Comparison of ENCODE assay signal across 8 cellular contexts in the genomic region with DNA sequence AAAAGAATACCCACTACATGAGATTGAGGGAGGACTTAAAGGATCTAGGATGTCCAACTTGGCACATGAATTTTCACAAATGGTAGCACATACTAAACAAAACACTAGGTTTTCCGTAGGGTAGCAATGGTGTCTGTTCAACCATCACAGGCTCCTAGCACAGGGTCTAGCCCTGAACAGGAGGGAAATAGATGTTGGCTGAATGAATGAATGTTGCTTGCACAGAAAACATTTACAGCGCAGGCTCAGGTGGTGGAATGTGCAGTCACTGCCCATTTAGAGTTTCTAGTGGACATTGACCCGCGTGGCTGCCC. TPM values are rescaled to one million over a fixed set of nuclear protein-coding genes. Genes with fewer than 3 reads are reported as not detected.
A peak's percentile ranks its signal among the peaks of the same experiment; 100 is the strongest.
DNase-seq lines count a peak whose midpoint lies in the region; ATAC-seq and TF ChIP-seq lines count a peak whose summit lies in the region.

No MANE protein-coding gene starts in this region.

- peaks cover 0 to 3% (median 0%) of the 10 kb centered on the region in 5 donors for H3K27me3 Mint-ChIP-seq in naive thymus-derived CD8-positive, alpha-beta T cell

- H3K4me3 Mint-ChIP-seq in naive thymus-derived CD8-positive, alpha-beta T cell = peak overlapping the region; percentile 86 to 99 (median 97)

- H3K27ac ChIP-seq in A673 (ENCODE audit: low read depth, low read length, poor library complexity, severe bottlenecking) = peak overlapping the region; percentile 89
- H3K27ac ChIP-seq in brain microvascular endothelial cell = no peak overlapping the region

- H3K4me3 ChIP-seq in A673 (ENCODE audit: low read depth, low read length, poor library complexity, severe bottlenecking) (peak overlapping the region; percentile 80), brain microvascular endothelial cell (ENCODE audit: low read depth, low read length) (peak overlapping the region; percentile 79)

- in situ Hi-C loops in brain microvascular endothelial cell (cut with HindIII; ENCODE audit: low pct_ligation_motif_present, low sequenced_read_pairs) = no loop called here

- no peaks in the 10 kb centered on the region for H3K9me3 ChIP-seq in A673 (ENCODE audit: low read depth, low read length, poor library complexity, severe bottlenecking)

- intact Hi-C loops in A673 (cut with micrococcal nuclease; ENCODE audit: unreplicated experiment) = loop anchor here (5.0 to 10.0 kb wide), 4 partner anchors 149 to 369 kb away; partner anchors contain the start of genes FBXL3 and SLAIN1

- H3K4me1 ChIP-seq in A673 (ENCODE audit: insufficient read depth, low read length, poor library complexity, severe bottlenecking) = peaks cover 20% of the 10 kb centered on the region

- no peak for TF ChIP-seq CTCF in A673 (conservative IDR thresholded peaks at IDR 0.05; ENCODE audit: low read depth, low read length)
- TF ChIP-seq CTCF in brain microvascular endothelial cell (IDR thresholded peaks at IDR 0.05; ENCODE audit: low read depth, low read length, missing control alignments) = no peak
- TF ChIP-seq CTCF in GM10248 (IDR thresholded peaks at IDR 0.05; ENCODE audit: control extremely low read depth, extremely low read depth, low read depth, missing control alignments) = no peak

- H3K27ac Mint-ChIP-seq in naive thymus-derived CD8-positive, alpha-beta T cell = peak overlapping the region; percentile 88 to 98 (median 95)

- H3K27me3 ChIP-seq in A673 (replicated peaks; ENCODE audit: insufficient read depth, low read depth, low read length, poor library complexity) = no peaks in the 10 kb centered on the region
- no peaks in the 10 kb centered on the region for H3K27me3 ChIP-seq in brain microvascular endothelial cell (replicated peaks)

- H3K36me3 ChIP-seq in A673 (ENCODE audit: insufficient read depth, low read length, poor library complexity, severe bottlenecking) (no peaks in the 10 kb centered on the region), brain microvascular endothelial cell (replicated peaks) (no peaks in the 10 kb centered on the region)

- ATAC-seq in GM19351 (IDR thresholded peaks at IDR 0.05; ENCODE audit: unreplicated experiment) (peak; percentile 7), HG03432 (IDR thresholded peaks at IDR 0.05; ENCODE audit: unreplicated experiment) (peak; percentile 9)
- no peak for ATAC-seq in naive thymus-derived CD8-positive, alpha-beta T cell

- BruUV-seq in A673 (replicated peaks; lab: Mats Ljungman, UMichigan) = no TSS peak

- CTCF ChIA-PET in A673 (lab: Charles Lee) (no interaction called here), GM10248 (lab: Yijun Ruan, JAX) (interaction anchor here (0.8 to 3.9 kb wide), 9 partner anchors 9 to 424 kb away, joined by 3 to 22 read pairs (median 5); no protein-coding TSS in a partner anchor)

- no peak for DNase-seq in A673 (ENCODE audit: low spot score)
- DNase-seq in brain microvascular endothelial cell = no peak
- DNase-seq in naive thymus-derived CD8-positive, alpha-beta T cell = no peak
- DNase-seq in effector CD8-positive, alpha-beta T cell (lab: John Stamatoyannopoulos, UW) = no peak
- DNase-seq in GM10248 (ENCODE audit: extremely low spot score) = no peak
- DNase-seq in NCI-H2227 (lab: John Stamatoyannopoulos, UW; ENCODE audit: unreplicated experiment) = no peak

- H3K4me1 Mint-ChIP-seq in naive thymus-derived CD8-positive, alpha-beta T cell = peaks cover 27 to 64% (median 51%) of the 10 kb centered on the region in 4 donors

- no peaks in the 10 kb centered on the region for H3K9me3 Mint-ChIP-seq in naive thymus-derived CD8-positive, alpha-beta T cell

- POLR2A ChIA-PET in A673 (lab: Charles Lee; ENCODE audit: low non-redundant PET) (no interaction called here), GM10248 (lab: Yijun Ruan, JAX) (interaction anchor here (0.6 kb wide), 1 partner anchor 142 kb away, joined by 4 read pairs; no protein-coding TSS in a partner anchor)
- POLR2A ChIA-PET in naive thymus-derived CD8-positive, alpha-beta T cell (lab: Charles Lee) = interaction anchor here (0.9 to 3.4 kb wide), 16 partner anchors 9 to 443 kb away, joined by 3 to 31 read pairs (median 7); partner anchors contain the start of genes CLN5, FBXL3, KCTD12 and SLAIN1

- no peaks in the 10 kb centered on the region for H3K36me3 Mint-ChIP-seq in naive thymus-derived CD8-positive, alpha-beta T cell

RNA-seq across cellular contexts. Expression of gene MYCBP2, which starts 1.9 kb away (rescaled TPM):
- 55.5 and 57.8 TPM in 2 replicates for total RNA-seq in A673 (2021)
- total RNA-seq in naive thymus-derived CD8-positive, alpha-beta T cell = 100 to 1,000 TPM; 167 to 174 TPM
- 10 to 100 TPM; 24.2 to 41.4 (median 40.5) TPM for polyA plus RNA-seq in naive thymus-derived CD8-positive, alpha-beta T cell

Comparison
In these comparisons a context has a peak if more than half of its experiments do, and no peak if none do; other contexts are left out.
1. ATAC-seq: peak in GM19351 (single experiment) and HG03432 (single experiment); none in naive thymus-derived CD8-positive, alpha-beta T cell (0 of 2).